In the genomic region with DNA sequence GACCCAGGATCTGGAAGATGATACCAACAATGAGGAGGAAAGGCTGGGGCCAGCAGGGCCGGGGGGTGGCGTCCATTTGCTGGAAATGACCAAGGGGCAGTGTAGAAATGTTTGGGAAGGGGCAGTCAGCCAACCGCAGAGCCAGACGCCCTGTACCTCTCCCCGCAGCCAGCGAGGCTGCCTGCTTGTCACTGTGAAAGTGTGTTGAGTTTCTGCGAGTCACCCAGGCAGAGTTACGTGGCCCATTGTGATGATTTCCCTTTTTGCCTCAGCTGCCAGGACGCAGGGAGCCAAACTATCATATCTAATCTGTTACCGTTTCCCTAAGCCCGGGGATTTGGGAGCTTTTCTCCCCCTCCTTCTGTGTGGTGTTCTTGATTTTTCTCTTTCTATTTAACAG, we compare ENCODE assay signal across 26 cellular contexts.
A peak's percentile ranks its signal among the peaks of the same experiment; 100 is the strongest.
DNase-seq lines count a peak whose midpoint lies in the region; ATAC-seq, FAIRE-seq and TF ChIP-seq lines count a peak whose summit lies in the region.
"Had no signal": no experiment of that assay in that cellular context is flagged by ENCODE, and none has a peak within 500 bp of the region (broad histone marks: within the 10 kb centered on the region; RNA-seq: fewer than 3 reads in every experiment).

No MANE protein-coding gene starts in this region.

- H3K27me3 ChIP-seq in GM23338 (ENCODE audit: insufficient read depth): no peaks in the 10 kb centered on the region
- H3K27me3 ChIP-seq in astrocyte (ENCODE audit: insufficient read depth, low read length): peaks cover 3% of the 10 kb centered on the region
- H3K27me3 ChIP-seq: Peyer's patch, upper lobe of left lung had no signal

- H2AFZ ChIP-seq in GM23338 (peak overlapping the region; percentile 21; the same call in 1 of the 2 replicates), astrocyte (ENCODE audit: low read depth, low read length) (peak overlapping the region; percentile 52)

- no peaks in the 10 kb centered on the region for H3K9me3 ChIP-seq in astrocyte (ENCODE audit: insufficient read depth, low read depth, low read length)
- H3K9me3 ChIP-seq: gastrocnemius medialis, Peyer's patch, upper lobe of left lung had no signal

- DNase-seq in AG10803 (ENCODE audit: low read depth): peak; percentile 15
- no peak for DNase-seq in GM23338 (ENCODE audit: low spot score)
- peak; percentile 28 for DNase-seq in astrocyte (ENCODE audit: low read depth)
- peak; percentile 55 for DNase-seq in mesenteric fat pad (ENCODE audit: low spot score)
- no peak for DNase-seq in effector memory CD8-positive, alpha-beta T cell
- no peak for DNase-seq in GM10266 (ENCODE audit: extremely low spot score)
- DNase-seq: ACHN; activated CD4-positive, alpha-beta T cell treated with anti-CD3 and anti-CD28 coated beads for 48 hours; effector CD4-positive, alpha-beta T cell; gastrocnemius medialis; hippocampal formation; Kasumi-1; NCI-H1092 treated with DMSO at 0.1 percent for 48 hours; NCI-H1930; occipital lobe; retina; stimulated activated CD8-positive, alpha-beta memory T cell treated with anti-CD3 and anti-CD28 coated beads, Interleukin-4, amount 100 ng/mL, for 48 hours; T-helper 17 cell; upper lobe of left lung had no signal

- H3K36me3 ChIP-seq in GM23338 (ENCODE audit: insufficient read depth) (no peaks in the 10 kb centered on the region), astrocyte (ENCODE audit: insufficient read depth, low read length) (no peaks in the 10 kb centered on the region)
- H3K36me3 ChIP-seq: gastrocnemius medialis, Peyer's patch, upper lobe of left lung had no signal

- H3K79me2 ChIP-seq in GM23338 (replicated peaks; ENCODE audit: insufficient read depth) (no peaks in the 10 kb centered on the region), astrocyte (ENCODE audit: insufficient read depth, low read length) (no peaks in the 10 kb centered on the region)

- H3K4me3 ChIP-seq in AG10803 (ENCODE audit: low read length): no peak overlapping the region
- no peak overlapping the region for H3K4me3 ChIP-seq in GM23338
- no peak overlapping the region for H3K4me3 ChIP-seq in astrocyte (ENCODE audit: insufficient read depth, low read depth, low read length)
- H3K4me3 ChIP-seq: gastrocnemius medialis, lung, Peyer's patch, SK-N-MC, upper lobe of left lung had no signal

- FAIRE-seq in astrocyte (lab: Jason Lieb, UNC): no peak

- no peak overlapping the region for H3K9ac ChIP-seq in astrocyte (ENCODE audit: low read length)

- H3K4me2 ChIP-seq in GM23338 (no peak overlapping the region), astrocyte (ENCODE audit: low read length) (peak overlapping the region; percentile 22)

- H3K27me3 Mint-ChIP-seq in GM23338 (ENCODE audit: insufficient read depth, low read depth, poor library complexity): peaks cover 11% of the 10 kb centered on the region
- peaks cover 20% of the 10 kb centered on the region for H3K27me3 Mint-ChIP-seq in astrocyte (ENCODE audit: low read depth, unreplicated experiment)
- H3K27me3 Mint-ChIP-seq in effector memory CD8-positive, alpha-beta T cell: peaks cover 33 to 73% of the 10 kb centered on the region in 2 donors

- H3K4me1 ChIP-seq in GM23338 (ENCODE audit: insufficient read depth) (peaks cover 2% of the 10 kb centered on the region; the same call in 1 of the 2 replicates), astrocyte (ENCODE audit: insufficient read depth, low read length) (no peaks in the 10 kb centered on the region)
- H3K4me1 ChIP-seq: gastrocnemius medialis, upper lobe of left lung had no signal

- H3K4me3 Mint-ChIP-seq in GM23338 (no peak overlapping the region), astrocyte (ENCODE audit: unreplicated experiment) (no peak overlapping the region)
- no peak overlapping the region for H3K4me3 Mint-ChIP-seq in effector memory CD8-positive, alpha-beta T cell
- H3K4me3 Mint-ChIP-seq: T-helper 17 cell had no signal

- peaks cover 3% of the 10 kb centered on the region; the same call in 2 of the 3 replicates for H3K36me3 Mint-ChIP-seq in GM23338 (ENCODE audit: low read depth)
- peaks cover 8% of the 10 kb centered on the region for H3K36me3 Mint-ChIP-seq in astrocyte (ENCODE audit: low read depth, unreplicated experiment)
- H3K36me3 Mint-ChIP-seq in effector memory CD8-positive, alpha-beta T cell (ENCODE audit: insufficient read depth): no peaks in the 10 kb centered on the region

- H3K4me1 Mint-ChIP-seq in GM23338 (peaks cover 17% of the 10 kb centered on the region), astrocyte (ENCODE audit: low read depth, unreplicated experiment) (peaks cover 2% of the 10 kb centered on the region)
- no peaks in the 10 kb centered on the region for H3K4me1 Mint-ChIP-seq in effector memory CD8-positive, alpha-beta T cell (ENCODE audit: low read depth in 2 of 2)
- H3K4me1 Mint-ChIP-seq: T-helper 17 cell had no signal

- ATAC-seq in GM23338: no peak
- ATAC-seq in effector memory CD8-positive, alpha-beta T cell (replicated peaks): no peak
- no peak for ATAC-seq in GM19455 (IDR thresholded peaks at IDR 0.05; ENCODE audit: unreplicated experiment)
- no peak for ATAC-seq in HG03457 (IDR thresholded peaks at IDR 0.05; ENCODE audit: unreplicated experiment)
- ATAC-seq: activated naive CD4-positive, alpha-beta T cell treated with anti-CD3 and anti-CD28 coated beads, Interleukin-2, amount 50 U/mL, for 72 hours; gastrocnemius medialis; T-helper 17 cell had no signal

- H3K9me2 ChIP-seq in GM23338 (ENCODE audit: insufficient read depth): 0 out of 2 replicates have a peak, but pooled peaks cover 3% of the 10 kb centered on the region

- TF ChIP-seq CTCF in AG10803 (conservative IDR thresholded peaks at IDR 0.05; ENCODE audit: low read length) (no peak), GM23338 (conservative IDR thresholded peaks at IDR 0.05; ENCODE audit: low read depth in 2 of 2) (no peak), astrocyte (IDR thresholded peaks at IDR 0.05; ENCODE audit: insufficient read depth, low read depth, low read length) (no peak), GM10266 (IDR thresholded peaks at IDR 0.05; ENCODE audit: control insufficient read depth, insufficient read depth, low read depth, missing control alignments) (no peak)

- no peaks in the 10 kb centered on the region for H3F3A ChIP-seq in GM23338 (replicated peaks; ENCODE audit: low read depth)

- H3K27ac ChIP-seq in GM23338 (ENCODE audit: low read depth): no peak overlapping the region
- no peak overlapping the region for H3K27ac ChIP-seq in astrocyte (ENCODE audit: low read depth, low read length)
- H3K27ac ChIP-seq: C4-2B, gastrocnemius medialis, Peyer's patch, SK-N-MC, upper lobe of left lung had no signal

- H4K20me1 ChIP-seq in GM23338 (replicated peaks; ENCODE audit: insufficient read depth) (no peaks in the 10 kb centered on the region), astrocyte (ENCODE audit: insufficient read depth, low read length) (no peaks in the 10 kb centered on the region)

- H3K27ac Mint-ChIP-seq in GM23338 (no peak overlapping the region), astrocyte (ENCODE audit: unreplicated experiment) (no peak overlapping the region)
- H3K27ac Mint-ChIP-seq in effector memory CD8-positive, alpha-beta T cell: no peak overlapping the region
- H3K27ac Mint-ChIP-seq: activated naive CD4-positive, alpha-beta T cell treated with anti-CD3 and anti-CD28 coated beads, Interleukin-2, amount 50 U/mL, for 72 hours; T-helper 17 cell had no signal

- peaks cover 9% of the 10 kb centered on the region for H3K9me3 Mint-ChIP-seq in GM23338
- H3K9me3 Mint-ChIP-seq in astrocyte (ENCODE audit: unreplicated experiment): peaks cover 21% of the 10 kb centered on the region
- H3K9me3 Mint-ChIP-seq in effector memory CD8-positive, alpha-beta T cell: peaks cover 0 to 2% of the 10 kb centered on the region in 2 donors

TF ChIP-seq in GM23338, 12 proteins besides CTCF, POLR2A, EP300 and RAD21 (continues in another document):
- TF ChIP-seq JUNB (IDR thresholded peaks at IDR 0.05; ENCODE audit: unreplicated experiment): no peak
- no peak for TF ChIP-seq ZNF331 (CRISPR knock-in tag; IDR thresholded peaks at IDR 0.05; ENCODE audit: low read depth)
- no peak for TF ChIP-seq CREB1 (CRISPR knock-in tag; IDR thresholded peaks at IDR 0.05; ENCODE audit: low read depth)
- TF ChIP-seq STAT1 (IDR thresholded peaks at IDR 0.05; ENCODE audit: unreplicated experiment): no peak
- no peak for TF ChIP-seq ZNF114 (CRISPR knock-in tag; IDR thresholded peaks at IDR 0.05)
- TF ChIP-seq NANOG (IDR thresholded peaks at IDR 0.05; ENCODE audit: borderline replicate concordance): no peak
- TF ChIP-seq EZH2phosphoT487 (IDR thresholded peaks at IDR 0.05; ENCODE audit: unreplicated experiment): no peak
- TF ChIP-seq EZH2 (IDR thresholded peaks at IDR 0.05; ENCODE audit: low read depth, unreplicated experiment): no peak
- TF ChIP-seq, protein P1, sequence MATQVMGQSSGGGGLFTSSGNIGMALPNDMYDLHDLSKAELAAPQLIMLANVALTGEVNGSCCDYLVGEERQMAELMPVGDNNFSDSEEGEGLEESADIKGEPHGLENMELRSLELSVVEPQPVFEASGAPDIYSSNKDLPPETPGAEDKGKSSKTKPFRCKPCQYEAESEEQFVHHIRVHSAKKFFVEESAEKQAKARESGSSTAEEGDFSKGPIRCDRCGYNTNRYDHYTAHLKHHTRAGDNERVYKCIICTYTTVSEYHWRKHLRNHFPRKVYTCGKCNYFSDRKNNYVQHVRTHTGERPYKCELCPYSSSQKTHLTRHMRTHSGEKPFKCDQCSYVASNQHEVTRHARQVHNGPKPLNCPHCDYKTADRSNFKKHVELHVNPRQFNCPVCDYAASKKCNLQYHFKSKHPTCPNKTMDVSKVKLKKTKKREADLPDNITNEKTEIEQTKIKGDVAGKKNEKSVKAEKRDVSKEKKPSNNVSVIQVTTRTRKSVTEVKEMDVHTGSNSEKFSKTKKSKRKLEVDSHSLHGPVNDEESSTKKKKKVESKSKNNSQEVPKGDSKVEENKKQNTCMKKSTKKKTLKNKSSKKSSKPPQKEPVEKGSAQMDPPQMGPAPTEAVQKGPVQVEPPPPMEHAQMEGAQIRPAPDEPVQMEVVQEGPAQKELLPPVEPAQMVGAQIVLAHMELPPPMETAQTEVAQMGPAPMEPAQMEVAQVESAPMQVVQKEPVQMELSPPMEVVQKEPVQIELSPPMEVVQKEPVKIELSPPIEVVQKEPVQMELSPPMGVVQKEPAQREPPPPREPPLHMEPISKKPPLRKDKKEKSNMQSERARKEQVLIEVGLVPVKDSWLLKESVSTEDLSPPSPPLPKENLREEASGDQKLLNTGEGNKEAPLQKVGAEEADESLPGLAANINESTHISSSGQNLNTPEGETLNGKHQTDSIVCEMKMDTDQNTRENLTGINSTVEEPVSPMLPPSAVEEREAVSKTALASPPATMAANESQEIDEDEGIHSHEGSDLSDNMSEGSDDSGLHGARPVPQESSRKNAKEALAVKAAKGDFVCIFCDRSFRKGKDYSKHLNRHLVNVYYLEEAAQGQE (IDR thresholded peaks at IDR 0.05; ENCODE audit: unreplicated experiment): no peak
- no peak for TF ChIP-seq POLR2AphosphoS5 (IDR thresholded peaks at IDR 0.05; ENCODE audit: low read depth)

Comparison
In these comparisons a context has a peak if more than half of its experiments do, and no peak if none do; other contexts are left out.
1. DNase-seq: peak in AG10803 (single experiment), astrocyte (single experiment) and mesenteric fat pad (single experiment); none in GM23338 (single experiment), effector memory CD8-positive, alpha-beta T cell (0 of 3) and GM10266 (single experiment).